ENCODE assay signal across 1 cellular context in genomic region chr5:79802995-79803394, GRCh38.
TF ChIP-seq lines count a peak whose summit lies in the region.

No MANE protein-coding gene starts in this region.

TF ChIP-seq in K562, 482 proteins besides CTCF, POLR2A, EP300 and RAD21 (continued from another document):
- TF ChIP-seq PBX2 (CRISPR knock-in tag; IDR thresholded peaks at IDR 0.05; ENCODE audit: low read depth): 0 out of 2 replicates have a peak, but pooled peaks have one; percentile 8
- TF ChIP-seq PBX2 (tag; conservative IDR thresholded peaks at IDR 0.05; ENCODE audit: low read depth): peak; percentile 90
- TF ChIP-seq ETV6 (IDR thresholded peaks at IDR 0.05; ENCODE audit: borderline replicate concordance in 1 of 2, low read depth in 2 of 2, low read length in 1 of 2): no peak
- TF ChIP-seq ETV6 (CRISPR knock-in tag; IDR thresholded peaks at IDR 0.05; ENCODE audit: borderline replicate concordance): no peak
